Comparison of ENCODE assay signal across 1 cellular context in the genomic region with DNA sequence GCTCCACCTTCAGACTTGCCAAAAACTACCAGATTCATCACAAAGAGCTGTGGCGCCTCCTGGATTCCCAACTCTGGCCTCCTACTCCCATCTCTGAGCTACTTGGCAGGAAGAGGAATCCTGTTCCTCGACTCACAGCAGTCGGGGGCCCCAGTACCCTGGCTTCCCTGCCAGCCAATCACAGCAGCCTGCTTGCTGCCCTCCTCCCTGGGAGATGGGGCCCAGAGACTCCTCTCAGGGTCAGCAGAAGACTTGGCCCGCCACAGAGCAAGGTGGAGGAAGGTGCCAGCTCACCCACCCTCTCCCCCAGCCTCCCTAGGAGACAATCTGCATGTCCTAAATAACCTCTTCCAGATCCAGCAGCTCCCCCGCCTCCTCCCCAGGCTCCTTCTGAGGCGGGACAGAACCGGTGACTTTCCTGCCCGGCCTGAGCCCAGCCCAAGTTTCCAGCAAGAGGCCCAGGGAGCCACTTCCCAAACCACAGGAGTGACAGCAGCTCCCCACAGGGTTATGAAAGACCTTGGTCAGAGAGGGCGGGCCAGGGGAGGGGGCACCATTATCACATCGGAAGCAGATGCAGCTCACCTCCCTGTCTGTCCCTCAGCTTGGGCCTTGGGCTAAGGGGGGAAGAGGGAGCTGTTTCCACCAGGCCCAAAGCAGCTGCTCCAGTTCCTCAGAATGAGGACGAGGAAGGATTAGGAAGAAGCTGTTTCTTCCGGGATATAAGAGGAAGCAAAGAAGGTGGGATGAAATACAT.
TF ChIP-seq lines count a peak whose summit lies in the region.

No MANE protein-coding gene starts in this region.

TF ChIP-seq in K562, 482 proteins besides CTCF, POLR2A, EP300 and RAD21 (continued from another document and continues in another):
- TF ChIP-seq ZNF282 (CRISPR knock-in tag; IDR thresholded peaks at IDR 0.05): no peak
- peak; percentile 62 for TF ChIP-seq SPI1 (IDR thresholded peaks at IDR 0.05; ENCODE audit: borderline replicate concordance, low read depth, low read length)
- 0 out of 2 replicates have a peak, but pooled peaks have one; percentile 12 for TF ChIP-seq ZNF311 (CRISPR knock-in tag; IDR thresholded peaks at IDR 0.05)
- no peak for TF ChIP-seq NFIX (CRISPR knock-in tag; IDR thresholded peaks at IDR 0.05; ENCODE audit: low read depth)
- TF ChIP-seq RHOXF2B (CRISPR knock-in tag; conservative IDR thresholded peaks at IDR 0.05): no peak
- no peak for TF ChIP-seq PYGO2 (tag; IDR thresholded peaks at IDR 0.05)
- no peak for TF ChIP-seq KHSRP (IDR thresholded peaks at IDR 0.05)
- no peak for TF ChIP-seq KLF13 (tag; IDR thresholded peaks at IDR 0.05; ENCODE audit: borderline replicate concordance, low read depth)
- no peak for TF ChIP-seq MED1 (CRISPR knock-in tag; IDR thresholded peaks at IDR 0.05; ENCODE audit: borderline replicate concordance)
- TF ChIP-seq, protein P1, sequence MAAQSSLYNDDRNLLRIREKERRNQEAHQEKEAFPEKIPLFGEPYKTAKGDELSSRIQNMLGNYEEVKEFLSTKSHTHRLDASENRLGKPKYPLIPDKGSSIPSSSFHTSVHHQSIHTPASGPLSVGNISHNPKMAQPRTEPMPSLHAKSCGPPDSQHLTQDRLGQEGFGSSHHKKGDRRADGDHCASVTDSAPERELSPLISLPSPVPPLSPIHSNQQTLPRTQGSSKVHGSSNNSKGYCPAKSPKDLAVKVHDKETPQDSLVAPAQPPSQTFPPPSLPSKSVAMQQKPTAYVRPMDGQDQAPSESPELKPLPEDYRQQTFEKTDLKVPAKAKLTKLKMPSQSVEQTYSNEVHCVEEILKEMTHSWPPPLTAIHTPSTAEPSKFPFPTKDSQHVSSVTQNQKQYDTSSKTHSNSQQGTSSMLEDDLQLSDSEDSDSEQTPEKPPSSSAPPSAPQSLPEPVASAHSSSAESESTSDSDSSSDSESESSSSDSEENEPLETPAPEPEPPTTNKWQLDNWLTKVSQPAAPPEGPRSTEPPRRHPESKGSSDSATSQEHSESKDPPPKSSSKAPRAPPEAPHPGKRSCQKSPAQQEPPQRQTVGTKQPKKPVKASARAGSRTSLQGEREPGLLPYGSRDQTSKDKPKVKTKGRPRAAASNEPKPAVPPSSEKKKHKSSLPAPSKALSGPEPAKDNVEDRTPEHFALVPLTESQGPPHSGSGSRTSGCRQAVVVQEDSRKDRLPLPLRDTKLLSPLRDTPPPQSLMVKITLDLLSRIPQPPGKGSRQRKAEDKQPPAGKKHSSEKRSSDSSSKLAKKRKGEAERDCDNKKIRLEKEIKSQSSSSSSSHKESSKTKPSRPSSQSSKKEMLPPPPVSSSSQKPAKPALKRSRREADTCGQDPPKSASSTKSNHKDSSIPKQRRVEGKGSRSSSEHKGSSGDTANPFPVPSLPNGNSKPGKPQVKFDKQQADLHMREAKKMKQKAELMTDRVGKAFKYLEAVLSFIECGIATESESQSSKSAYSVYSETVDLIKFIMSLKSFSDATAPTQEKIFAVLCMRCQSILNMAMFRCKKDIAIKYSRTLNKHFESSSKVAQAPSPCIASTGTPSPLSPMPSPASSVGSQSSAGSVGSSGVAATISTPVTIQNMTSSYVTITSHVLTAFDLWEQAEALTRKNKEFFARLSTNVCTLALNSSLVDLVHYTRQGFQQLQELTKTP (IDR thresholded peaks at IDR 0.05; ENCODE audit: low read depth in 1 of 2, partially characterized antibody in 2 of 2): no peak
- TF ChIP-seq NEUROD1 (IDR thresholded peaks at IDR 0.05; ENCODE audit: borderline replicate concordance, low read depth, low read length, partially characterized antibody): peak; percentile 61
- TF ChIP-seq, protein P2, sequence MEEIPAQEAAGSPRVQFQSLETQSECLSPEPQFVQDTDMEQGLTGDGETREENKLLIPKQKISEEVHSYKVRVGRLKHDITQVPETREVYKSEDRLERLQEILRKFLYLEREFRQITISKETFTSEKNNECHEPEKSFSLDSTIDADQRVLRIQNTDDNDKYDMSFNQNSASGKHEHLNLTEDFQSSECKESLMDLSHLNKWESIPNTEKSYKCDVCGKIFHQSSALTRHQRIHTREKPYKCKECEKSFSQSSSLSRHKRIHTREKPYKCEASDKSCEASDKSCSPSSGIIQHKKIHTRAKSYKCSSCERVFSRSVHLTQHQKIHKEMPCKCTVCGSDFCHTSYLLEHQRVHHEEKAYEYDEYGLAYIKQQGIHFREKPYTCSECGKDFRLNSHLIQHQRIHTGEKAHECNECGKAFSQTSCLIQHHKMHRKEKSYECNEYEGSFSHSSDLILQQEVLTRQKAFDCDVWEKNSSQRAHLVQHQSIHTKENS (CRISPR knock-in tag; IDR thresholded peaks at IDR 0.05): no peak
- TF ChIP-seq, protein P3, sequence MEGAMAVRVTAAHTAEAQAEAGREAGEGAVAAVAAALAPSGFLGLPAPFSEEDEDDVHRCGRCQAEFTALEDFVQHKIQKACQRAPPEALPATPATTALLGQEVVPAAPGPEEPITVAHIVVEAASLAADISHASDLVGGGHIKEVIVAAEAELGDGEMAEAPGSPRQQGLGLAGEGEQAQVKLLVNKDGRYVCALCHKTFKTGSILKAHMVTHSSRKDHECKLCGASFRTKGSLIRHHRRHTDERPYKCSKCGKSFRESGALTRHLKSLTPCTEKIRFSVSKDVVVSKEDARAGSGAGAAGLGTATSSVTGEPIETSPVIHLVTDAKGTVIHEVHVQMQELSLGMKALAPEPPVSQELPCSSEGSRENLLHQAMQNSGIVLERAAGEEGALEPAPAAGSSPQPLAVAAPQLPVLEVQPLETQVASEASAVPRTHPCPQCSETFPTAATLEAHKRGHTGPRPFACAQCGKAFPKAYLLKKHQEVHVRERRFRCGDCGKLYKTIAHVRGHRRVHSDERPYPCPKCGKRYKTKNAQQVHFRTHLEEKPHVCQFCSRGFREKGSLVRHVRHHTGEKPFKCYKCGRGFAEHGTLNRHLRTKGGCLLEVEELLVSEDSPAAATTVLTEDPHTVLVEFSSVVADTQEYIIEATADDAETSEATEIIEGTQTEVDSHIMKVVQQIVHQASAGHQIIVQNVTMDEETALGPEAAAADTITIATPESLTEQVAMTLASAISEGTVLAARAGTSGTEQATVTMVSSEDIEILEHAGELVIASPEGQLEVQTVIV (CRISPR knock-in tag; IDR thresholded peaks at IDR 0.05; ENCODE audit: borderline replicate concordance): no peak
- TF ChIP-seq MTA2 (IDR thresholded peaks at IDR 0.05; ENCODE audit: low read depth): peak; percentile 54
- TF ChIP-seq JUNB (CRISPR knock-in tag; conservative IDR thresholded peaks at IDR 0.05): no peak
- peak in 1 of 2 experiments; percentile 41; a peak in 1 of 4 replicates for TF ChIP-seq HDAC1 (IDR thresholded peaks at IDR 0.05)
- TF ChIP-seq, protein P4, sequence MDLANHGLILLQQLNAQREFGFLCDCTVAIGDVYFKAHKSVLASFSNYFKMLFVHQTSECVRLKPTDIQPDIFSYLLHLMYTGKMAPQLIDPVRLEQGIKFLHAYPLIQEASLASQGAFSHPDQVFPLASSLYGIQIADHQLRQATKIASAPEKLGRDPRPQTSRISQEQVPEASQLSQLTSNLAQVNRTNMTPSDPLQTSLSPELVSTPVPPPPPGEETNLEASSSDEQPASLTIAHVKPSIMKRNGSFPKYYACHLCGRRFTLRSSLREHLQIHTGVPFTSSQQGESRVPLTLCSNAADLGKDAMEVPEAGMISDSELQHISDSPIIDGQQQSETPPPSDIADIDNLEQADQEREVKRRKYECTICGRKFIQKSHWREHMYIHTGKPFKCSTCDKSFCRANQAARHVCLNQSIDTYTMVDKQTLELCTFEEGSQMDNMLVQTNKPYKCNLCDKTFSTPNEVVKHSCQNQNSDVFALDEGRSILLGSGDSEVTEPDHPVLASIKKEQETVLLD (IDR thresholded peaks at IDR 0.05): peak; percentile 54; the same call in 1 of the 2 replicates
- TF ChIP-seq XRCC3 (IDR thresholded peaks at IDR 0.05): no peak
- TF ChIP-seq ADNP (tag; IDR thresholded peaks at IDR 0.05): no peak
- TF ChIP-seq RBM17 (IDR thresholded peaks at IDR 0.05; ENCODE audit: borderline replicate concordance, low read depth, low read length): no peak
- TF ChIP-seq SETDB1 (IDR thresholded peaks at IDR 0.05; ENCODE audit: low read length): peak; percentile 34
- no peak for TF ChIP-seq HEY1 (CRISPR knock-in tag; IDR thresholded peaks at IDR 0.05; ENCODE audit: borderline replicate concordance)
- TF ChIP-seq ZEB2 (IDR thresholded peaks at IDR 0.05): peak; percentile 48; the same call in 1 of the 2 replicates
- TF ChIP-seq ZNF24 (IDR thresholded peaks at IDR 0.05): peak; percentile 55; the same call in 1 of the 2 replicates
- TF ChIP-seq, protein P5, sequence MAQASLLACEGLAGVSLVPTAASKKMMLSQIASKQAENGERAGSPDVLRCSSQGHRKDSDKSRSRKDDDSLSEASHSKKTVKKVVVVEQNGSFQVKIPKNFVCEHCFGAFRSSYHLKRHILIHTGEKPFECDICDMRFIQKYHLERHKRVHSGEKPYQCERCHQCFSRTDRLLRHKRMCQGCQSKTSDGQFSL (CRISPR knock-in tag; IDR thresholded peaks at IDR 0.05): no peak
- TF ChIP-seq, protein P5 (tag; IDR thresholded peaks at IDR 0.05): no peak
- peak; percentile 99 for TF ChIP-seq ETV5 (CRISPR knock-in tag; IDR thresholded peaks at IDR 0.05; ENCODE audit: low read depth)
- no peak for TF ChIP-seq FOXJ2 (tag; IDR thresholded peaks at IDR 0.05)
- no peak for TF ChIP-seq ZNF146 (CRISPR knock-in tag; IDR thresholded peaks at IDR 0.05; ENCODE audit: unreplicated experiment)
- no peak for TF ChIP-seq HDAC8 (tag; IDR thresholded peaks at IDR 0.05)
- TF ChIP-seq, protein P6, sequence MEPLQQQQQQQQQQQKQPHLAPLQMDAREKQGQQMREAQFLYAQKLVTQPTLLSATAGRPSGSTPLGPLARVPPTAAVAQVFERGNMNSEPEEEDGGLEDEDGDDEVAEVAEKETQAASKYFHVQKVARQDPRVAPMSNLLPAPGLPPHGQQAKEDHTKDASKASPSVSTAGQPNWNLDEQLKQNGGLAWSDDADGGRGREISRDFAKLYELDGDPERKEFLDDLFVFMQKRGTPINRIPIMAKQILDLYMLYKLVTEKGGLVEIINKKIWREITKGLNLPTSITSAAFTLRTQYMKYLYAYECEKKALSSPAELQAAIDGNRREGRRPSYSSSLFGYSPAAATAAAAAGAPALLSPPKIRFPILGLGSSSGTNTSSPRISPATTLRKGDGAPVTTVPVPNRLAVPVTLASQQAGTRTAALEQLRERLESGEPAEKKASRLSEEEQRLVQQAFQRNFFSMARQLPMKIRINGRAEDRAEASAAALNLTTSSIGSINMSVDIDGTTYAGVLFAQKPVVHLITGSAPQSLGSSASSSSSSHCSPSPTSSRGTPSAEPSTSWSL (CRISPR knock-in tag; IDR thresholded peaks at IDR 0.05; ENCODE audit: borderline replicate concordance): no peak
- TF ChIP-seq ZNF76 (CRISPR knock-in tag; IDR thresholded peaks at IDR 0.05; ENCODE audit: borderline replicate concordance): no peak
- TF ChIP-seq POU5F1 (IDR thresholded peaks at IDR 0.05; ENCODE audit: borderline replicate concordance, low read depth, low read length, partially characterized antibody): no peak
- TF ChIP-seq, protein P7, sequence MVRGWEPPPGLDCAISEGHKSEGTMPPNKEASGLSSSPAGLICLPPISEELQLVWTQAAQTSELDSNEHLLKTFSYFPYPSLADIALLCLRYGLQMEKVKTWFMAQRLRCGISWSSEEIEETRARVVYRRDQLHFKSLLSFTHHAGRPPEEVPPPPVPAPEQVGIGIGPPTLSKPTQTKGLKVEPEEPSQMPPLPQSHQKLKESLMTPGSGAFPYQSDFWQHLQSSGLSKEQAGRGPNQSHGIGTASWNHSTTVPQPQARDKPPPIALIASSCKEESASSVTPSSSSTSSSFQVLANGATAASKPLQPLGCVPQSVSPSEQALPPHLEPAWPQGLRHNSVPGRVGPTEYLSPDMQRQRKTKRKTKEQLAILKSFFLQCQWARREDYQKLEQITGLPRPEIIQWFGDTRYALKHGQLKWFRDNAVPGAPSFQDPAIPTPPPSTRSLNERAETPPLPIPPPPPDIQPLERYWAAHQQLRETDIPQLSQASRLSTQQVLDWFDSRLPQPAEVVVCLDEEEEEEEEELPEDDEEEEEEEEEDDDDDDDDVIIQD (CRISPR knock-in tag; IDR thresholded peaks at IDR 0.05): no peak
- no peak for TF ChIP-seq NFXL1 (CRISPR knock-in tag; IDR thresholded peaks at IDR 0.05)
- no peak for TF ChIP-seq ZKSCAN8 (CRISPR knock-in tag; IDR thresholded peaks at IDR 0.05)
- TF ChIP-seq, protein P8, sequence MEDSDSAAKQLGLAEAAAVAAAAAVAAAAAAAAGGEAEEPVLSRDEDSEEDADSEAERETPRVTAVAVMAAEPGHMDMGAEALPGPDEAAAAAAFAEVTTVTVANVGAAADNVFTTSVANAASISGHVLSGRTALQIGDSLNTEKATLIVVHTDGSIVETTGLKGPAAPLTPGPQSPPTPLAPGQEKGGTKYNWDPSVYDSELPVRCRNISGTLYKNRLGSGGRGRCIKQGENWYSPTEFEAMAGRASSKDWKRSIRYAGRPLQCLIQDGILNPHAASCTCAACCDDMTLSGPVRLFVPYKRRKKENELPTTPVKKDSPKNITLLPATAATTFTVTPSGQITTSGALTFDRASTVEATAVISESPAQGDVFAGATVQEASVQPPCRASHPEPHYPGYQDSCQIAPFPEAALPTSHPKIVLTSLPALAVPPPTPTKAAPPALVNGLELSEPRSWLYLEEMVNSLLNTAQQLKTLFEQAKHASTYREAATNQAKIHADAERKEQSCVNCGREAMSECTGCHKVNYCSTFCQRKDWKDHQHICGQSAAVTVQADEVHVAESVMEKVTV (CRISPR knock-in tag; IDR thresholded peaks at IDR 0.05): no peak
- TF ChIP-seq ARID2 (IDR thresholded peaks at IDR 0.05): no peak
- no peak for TF ChIP-seq U2AF2 (optimal IDR thresholded peaks at IDR 0.05; ENCODE audit: low read depth, low read length)
- no peak for TF ChIP-seq DIDO1 (tag; IDR thresholded peaks at IDR 0.05; ENCODE audit: low read depth)
- TF ChIP-seq, protein P9, sequence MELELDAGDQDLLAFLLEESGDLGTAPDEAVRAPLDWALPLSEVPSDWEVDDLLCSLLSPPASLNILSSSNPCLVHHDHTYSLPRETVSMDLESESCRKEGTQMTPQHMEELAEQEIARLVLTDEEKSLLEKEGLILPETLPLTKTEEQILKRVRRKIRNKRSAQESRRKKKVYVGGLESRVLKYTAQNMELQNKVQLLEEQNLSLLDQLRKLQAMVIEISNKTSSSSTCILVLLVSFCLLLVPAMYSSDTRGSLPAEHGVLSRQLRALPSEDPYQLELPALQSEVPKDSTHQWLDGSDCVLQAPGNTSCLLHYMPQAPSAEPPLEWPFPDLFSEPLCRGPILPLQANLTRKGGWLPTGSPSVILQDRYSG (tag; conservative IDR thresholded peaks at IDR 0.05; ENCODE audit: low read depth): no peak
- TF ChIP-seq ZNF707 (CRISPR knock-in tag; conservative IDR thresholded peaks at IDR 0.05): no peak
- TF ChIP-seq CBX1 (IDR thresholded peaks at IDR 0.05; ENCODE audit: low read depth): no peak
- TF ChIP-seq, protein P10, sequence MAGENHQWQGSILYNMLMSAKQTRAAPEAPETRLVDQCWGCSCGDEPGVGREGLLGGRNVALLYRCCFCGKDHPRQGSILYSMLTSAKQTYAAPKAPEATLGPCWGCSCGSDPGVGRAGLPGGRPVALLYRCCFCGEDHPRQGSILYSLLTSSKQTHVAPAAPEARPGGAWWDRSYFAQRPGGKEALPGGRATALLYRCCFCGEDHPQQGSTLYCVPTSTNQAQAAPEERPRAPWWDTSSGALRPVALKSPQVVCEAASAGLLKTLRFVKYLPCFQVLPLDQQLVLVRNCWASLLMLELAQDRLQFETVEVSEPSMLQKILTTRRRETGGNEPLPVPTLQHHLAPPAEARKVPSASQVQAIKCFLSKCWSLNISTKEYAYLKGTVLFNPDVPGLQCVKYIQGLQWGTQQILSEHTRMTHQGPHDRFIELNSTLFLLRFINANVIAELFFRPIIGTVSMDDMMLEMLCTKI (IDR thresholded peaks at IDR 0.05; ENCODE audit: partially characterized antibody): no peak
- peak; percentile 72 for TF ChIP-seq HMGN3 (IDR thresholded peaks at IDR 0.05; ENCODE audit: borderline replicate concordance, extremely low read depth, insufficient read length, low read depth, low read length)
